Comparison of ENCODE assay signal across 8 cellular contexts in the genomic region with DNA sequence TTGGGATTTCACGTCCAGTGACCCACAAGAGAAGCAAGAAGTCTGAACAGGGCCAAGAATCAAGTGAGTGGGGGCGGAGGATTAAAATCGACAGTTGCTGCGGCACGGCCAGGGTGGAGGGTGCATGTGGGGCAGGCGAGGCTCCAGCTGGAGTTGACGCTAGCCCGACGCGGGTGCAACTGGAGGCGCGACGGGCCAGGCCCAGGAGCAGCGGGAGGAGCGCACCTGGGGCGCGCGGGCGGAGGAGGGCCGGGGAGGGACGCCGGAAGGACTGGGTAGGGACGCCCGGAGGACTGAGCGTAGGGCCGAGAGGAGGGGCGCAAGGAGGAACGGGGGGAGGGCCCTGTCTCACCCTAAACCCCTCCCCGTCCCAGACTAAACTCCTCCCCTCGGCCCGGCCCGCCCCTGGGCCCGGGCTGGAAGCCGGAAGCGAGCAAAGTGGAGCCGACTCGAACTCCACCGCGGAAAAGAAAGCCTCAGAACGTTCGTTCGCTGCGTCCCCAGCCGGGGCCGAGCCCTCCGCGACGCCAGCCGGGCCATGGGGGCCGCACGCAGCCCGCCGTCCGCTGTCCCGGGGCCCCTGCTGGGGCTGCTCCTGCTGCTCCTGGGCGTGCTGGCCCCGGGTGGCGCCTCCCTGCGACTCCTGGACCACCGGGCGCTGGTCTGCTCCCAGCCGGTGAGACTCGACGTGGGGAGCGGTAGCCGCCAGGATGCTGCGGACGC. TPM values are rescaled to one million over a fixed set of nuclear protein-coding genes. Genes with fewer than 3 reads are reported as not detected.
DNase-seq lines count a peak whose midpoint lies in the region; ATAC-seq, FAIRE-seq and TF ChIP-seq lines count a peak whose summit lies in the region.

A gene with protein sequence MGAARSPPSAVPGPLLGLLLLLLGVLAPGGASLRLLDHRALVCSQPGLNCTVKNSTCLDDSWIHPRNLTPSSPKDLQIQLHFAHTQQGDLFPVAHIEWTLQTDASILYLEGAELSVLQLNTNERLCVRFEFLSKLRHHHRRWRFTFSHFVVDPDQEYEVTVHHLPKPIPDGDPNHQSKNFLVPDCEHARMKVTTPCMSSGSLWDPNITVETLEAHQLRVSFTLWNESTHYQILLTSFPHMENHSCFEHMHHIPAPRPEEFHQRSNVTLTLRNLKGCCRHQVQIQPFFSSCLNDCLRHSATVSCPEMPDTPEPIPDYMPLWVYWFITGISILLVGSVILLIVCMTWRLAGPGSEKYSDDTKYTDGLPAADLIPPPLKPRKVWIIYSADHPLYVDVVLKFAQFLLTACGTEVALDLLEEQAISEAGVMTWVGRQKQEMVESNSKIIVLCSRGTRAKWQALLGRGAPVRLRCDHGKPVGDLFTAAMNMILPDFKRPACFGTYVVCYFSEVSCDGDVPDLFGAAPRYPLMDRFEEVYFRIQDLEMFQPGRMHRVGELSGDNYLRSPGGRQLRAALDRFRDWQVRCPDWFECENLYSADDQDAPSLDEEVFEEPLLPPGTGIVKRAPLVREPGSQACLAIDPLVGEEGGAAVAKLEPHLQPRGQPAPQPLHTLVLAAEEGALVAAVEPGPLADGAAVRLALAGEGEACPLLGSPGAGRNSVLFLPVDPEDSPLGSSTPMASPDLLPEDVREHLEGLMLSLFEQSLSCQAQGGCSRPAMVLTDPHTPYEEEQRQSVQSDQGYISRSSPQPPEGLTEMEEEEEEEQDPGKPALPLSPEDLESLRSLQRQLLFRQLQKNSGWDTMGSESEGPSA (plus strand): TSS at position 447 of the 723 bp plus-strand sequence. CDS start 92 bp downstream, at position 539.

- peak within 1 kb of the TSS; percentile 88 for H3K4me3 Mint-ChIP-seq in activated T-helper 2 cell treated with anti-CD3 and anti-CD28 coated beads, Interferon-gamma antibody, Interleukin-2, Interleukin-4, amounts not matched to agents 10 μg/mL and 5 μg/mL and 100 μg/mL, durations not matched to agents 14 hours and 24 hours and 36 hours (ENCODE audit: low read depth)
- peak within 1 kb of the TSS; percentile 96 for H3K4me3 Mint-ChIP-seq in natural killer cell

- intact Hi-C loops in activated T-helper 2 cell treated with anti-CD3 and anti-CD28 coated beads, Interferon-gamma antibody, Interleukin-2, Interleukin-4, amounts not matched to agents 10 μg/mL and 5 μg/mL and 100 μg/mL, durations not matched to agents 14 hours and 24 hours and 36 hours (cut with micrococcal nuclease) = loop anchor here (2.0 to 5.0 kb wide), 3 partner anchors 22 to 133 kb away; a partner anchor contains a TSS
- intact Hi-C loops in natural killer cell (cut with micrococcal nuclease) = loop anchor here (1.0 to 10.0 kb wide), 2 partner anchors 75 to 690 kb away; a partner anchor contains a TSS

- H3K4me1 Mint-ChIP-seq in activated T-helper 2 cell treated with anti-CD3 and anti-CD28 coated beads, Interferon-gamma antibody, Interleukin-2, Interleukin-4, amounts not matched to agents 10 μg/mL and 5 μg/mL and 100 μg/mL, durations not matched to agents 14 hours and 24 hours and 36 hours (ENCODE audit: low read depth) = peaks cover 40% of the 10 kb centered on the region
- peaks cover 29 to 47% of the 10 kb centered on the region in 2 donors for H3K4me1 Mint-ChIP-seq in natural killer cell

- H2AFZ ChIP-seq in KMS-11 (ENCODE audit: low read depth) = peak within 1 kb of the TSS; percentile 78; the same call in 1 of the 2 replicates

- ATAC-seq in GM21717 (IDR thresholded peaks at IDR 0.05; ENCODE audit: unreplicated experiment) (peak; percentile 85), natural killer cell (peak; percentile 94 to 99 (median 95))

- H3K27me3 Mint-ChIP-seq in activated T-helper 2 cell treated with anti-CD3 and anti-CD28 coated beads, Interferon-gamma antibody, Interleukin-2, Interleukin-4, amounts not matched to agents 10 μg/mL and 5 μg/mL and 100 μg/mL, durations not matched to agents 14 hours and 24 hours and 36 hours (ENCODE audit: low read depth) = no peaks in the 10 kb centered on the region
- peaks cover 0 to 8% of the 10 kb centered on the region in 2 donors for H3K27me3 Mint-ChIP-seq in natural killer cell (ENCODE audit: low read depth in 2 of 2)

- H3K27ac ChIP-seq in KMS-11 = no peak within 1 kb of the TSS

- H3K9ac ChIP-seq in KMS-11 = peak within 1 kb of the TSS; percentile 77

- H3K27ac Mint-ChIP-seq in activated T-helper 2 cell treated with anti-CD3 and anti-CD28 coated beads, Interferon-gamma antibody, Interleukin-2, Interleukin-4, amounts not matched to agents 10 μg/mL and 5 μg/mL and 100 μg/mL, durations not matched to agents 14 hours and 24 hours and 36 hours = peak within 1 kb of the TSS; percentile 86
- peak within 1 kb of the TSS; percentile 83 to 91 for H3K27ac Mint-ChIP-seq in natural killer cell

- H3K36me3 ChIP-seq in KMS-11 (ENCODE audit: insufficient read depth) = no peaks in the 10 kb centered on the region

- H3K4me3 ChIP-seq in KMS-11 (IDR thresholded peaks at IDR 0.05; ENCODE audit: insufficient read depth, low read depth, low read length) = no peak within 1 kb of the TSS
- H3K4me3 ChIP-seq in fibroblast of pulmonary artery (replicated peaks; ENCODE audit: low read depth, low read length) = peak within 1 kb of the TSS; percentile 81

- no peak for TF ChIP-seq CTCF in KMS-11 (conservative IDR thresholded peaks at IDR 0.05; ENCODE audit: low read depth, low read length)
- no peak for TF ChIP-seq CTCF in fibroblast of pulmonary artery (IDR thresholded peaks at IDR 0.05; ENCODE audit: low read length, missing control alignments)
- TF ChIP-seq CTCF in natural killer cell (IDR thresholded peaks at IDR 0.05) = no peak

- no peaks in the 10 kb centered on the region for H3K27me3 ChIP-seq in KMS-11 (ENCODE audit: insufficient read depth, low read depth)

- 0 out of 2 replicates have a peak, but pooled peaks cover 5% of the 10 kb centered on the region for H3K79me2 ChIP-seq in KMS-11 (ENCODE audit: insufficient read depth, low read depth)

- FAIRE-seq in RCC 7860 (lab: Jason Lieb, UNC) = peak; percentile 62

- H3K4me1 ChIP-seq in KMS-11 (ENCODE audit: low read depth, poor library complexity, severe bottlenecking) = peaks cover 39% of the 10 kb centered on the region

- no peaks in the 10 kb centered on the region for H4K20me1 ChIP-seq in KMS-11 (ENCODE audit: insufficient read depth)

- H3K4me2 ChIP-seq in KMS-11 = peak within 1 kb of the TSS; percentile 85

- H3K9me3 Mint-ChIP-seq in activated T-helper 2 cell treated with anti-CD3 and anti-CD28 coated beads, Interferon-gamma antibody, Interleukin-2, Interleukin-4, amounts not matched to agents 10 μg/mL and 5 μg/mL and 100 μg/mL, durations not matched to agents 14 hours and 24 hours and 36 hours = no peaks in the 10 kb centered on the region
- H3K9me3 Mint-ChIP-seq in natural killer cell = no peaks in the 10 kb centered on the region

- peaks cover 12% of the 10 kb centered on the region for H3K36me3 Mint-ChIP-seq in activated T-helper 2 cell treated with anti-CD3 and anti-CD28 coated beads, Interferon-gamma antibody, Interleukin-2, Interleukin-4, amounts not matched to agents 10 μg/mL and 5 μg/mL and 100 μg/mL, durations not matched to agents 14 hours and 24 hours and 36 hours (ENCODE audit: low read depth)
- no peaks in the 10 kb centered on the region for H3K36me3 Mint-ChIP-seq in natural killer cell

- DNase-seq in DMS53 treated with DMSO at 0.1 percent for 48 hours (lab: John Stamatoyannopoulos, UW; ENCODE audit: unreplicated experiment) = peak; percentile 75
- peak; percentile 77 for DNase-seq in RCC 7860 (ENCODE audit: low spot score)
- peak; percentile 94 for DNase-seq in activated T-helper 2 cell treated with anti-CD3 and anti-CD28 coated beads, Interferon-gamma antibody, Interleukin-2, Interleukin-4, amounts not matched to agents 10 μg/mL and 5 μg/mL and 100 μg/mL, durations not matched to agents 14 hours and 24 hours and 36 hours (ENCODE audit: low spot score)
- peak; percentile 85 for DNase-seq in fibroblast of pulmonary artery (ENCODE audit: low read depth)
- DNase-seq in natural killer cell = peak; percentile 89
- DNase-seq in stimulated activated naive CD4-positive, alpha-beta T cell (lab: John Stamatoyannopoulos, UW) = peak; percentile 85 to 95 (median 91)

RNA-seq across cellular contexts. Expression of the gene that starts here (rescaled TPM):
- total RNA-seq in activated T-helper 2 cell treated with anti-CD3 and anti-CD28 coated beads, Interferon-gamma antibody, Interleukin-2, Interleukin-4, amounts not matched to agents 10 μg/mL and 5 μg/mL and 100 μg/mL, durations not matched to agents 14 hours and 24 hours and 36 hours = 16.8 and 17.6 TPM in 2 replicates
- total RNA-seq in natural killer cell = 10 to 100 TPM; 22.1 to 42.6 (median 28.7) TPM
